In the genomic region with DNA sequence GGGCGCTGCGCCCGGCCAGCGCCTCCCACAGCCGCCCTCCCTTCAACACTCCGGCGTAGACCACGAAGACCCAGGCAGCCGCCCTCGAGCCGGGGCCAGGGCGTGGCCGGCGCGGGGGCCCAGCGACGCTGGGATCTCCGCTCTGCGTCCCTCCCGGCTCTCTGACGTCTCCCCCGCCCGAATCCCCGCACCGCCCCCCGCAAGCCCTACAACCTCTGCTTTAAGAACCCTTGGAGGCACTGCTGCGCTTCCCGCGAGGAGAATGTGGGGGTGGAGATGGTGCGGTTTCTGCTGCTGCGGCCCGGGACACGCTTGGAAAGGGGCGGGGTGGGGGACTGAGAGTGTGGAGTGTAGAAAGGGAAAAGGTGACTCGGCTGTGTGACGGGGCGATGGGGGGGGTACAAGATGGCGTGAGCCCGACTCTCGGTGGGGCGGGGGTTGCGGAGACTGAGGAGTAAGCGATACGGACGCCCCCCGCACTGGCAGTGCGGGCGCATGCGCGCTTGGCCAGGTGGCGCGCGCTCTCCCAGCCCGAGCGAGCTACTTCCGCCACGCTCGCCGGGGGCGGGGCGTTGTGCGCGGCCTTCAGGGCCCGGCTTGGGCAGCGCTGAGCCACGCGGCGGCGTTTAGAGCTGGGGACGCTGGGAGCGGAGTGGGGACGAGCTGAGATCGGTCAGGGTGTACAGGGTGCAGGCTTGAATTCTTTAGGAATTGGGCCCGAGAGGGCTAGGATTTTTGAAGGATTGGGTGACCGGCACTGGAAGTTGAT, we compare ENCODE assay signal across 8 cellular contexts. TPM values are rescaled to one million over a fixed set of nuclear protein-coding genes. Genes with fewer than 3 reads are reported as not detected.
DNase-seq lines count a peak whose midpoint lies in the region; ATAC-seq and TF ChIP-seq lines count a peak whose summit lies in the region.

TSS of gene SUPT3H (minus strand) at position 380 of the 769 bp plus-strand sequence.

- peak within 1 kb of the TSS; percentile 96 for H3K27ac Mint-ChIP-seq in activated naive CD8-positive, alpha-beta T cell

- intact Hi-C loops in Right ventricle myocardium inferior (cut with DNase I) (loop anchor here (5.0 to 10.0 kb wide), 3 partner anchors 45 to 537 kb away; no protein-coding TSS in a partner anchor), ovary (cut with DNase I) (loop anchor here in 1 of 4 donors (5.0 kb wide), 1 partner anchor 335 kb away; no protein-coding TSS in a partner anchor), thyroid gland (cut with DNase I) (no loop called here)

- H3K27me3 ChIP-seq in ovary (no peaks in the 10 kb centered on the region), thyroid gland (no peaks in the 10 kb centered on the region)

- TF ChIP-seq POLR2A in ovary (IDR thresholded peaks at IDR 0.05) (peak; percentile 69), thyroid gland (IDR thresholded peaks at IDR 0.05) (peak in 1 of 2 donors; percentile 80)

- no peaks in the 10 kb centered on the region for H3K9me3 ChIP-seq in ovary
- H3K9me3 ChIP-seq in thyroid gland, result no peaks in the 10 kb centered on the region

- H3K27ac ChIP-seq in ovary (peak within 1 kb of the TSS; percentile 86 to 97), thyroid gland (peak within 1 kb of the TSS; percentile 90 to 98 (median 94))

- WGBS in ovary, 3 donors, result 0 to 1% (median 0%) methylated on average over 72 to 75 of the region's 75 CpGs
- 0% methylated on average over 30 to 44 of the region's 75 CpGs for WGBS in thyroid gland, 2 donors

- peak; percentile 69 for DNase-seq in HFF-Myc (ENCODE audit: extremely low read depth, low read depth)
- DNase-seq in NAMALWA (ENCODE audit: low spot score), result peak; percentile 97
- DNase-seq in Right ventricle myocardium inferior (ENCODE audit: missing footprints), result peak; percentile 97
- DNase-seq in ovary, result peak; percentile 91 to 95 (median 92)
- DNase-seq in thyroid gland, result peak; percentile 92 to 94

- TF ChIP-seq EP300 in ovary (IDR thresholded peaks at IDR 0.05), result no peak

- no peaks in the 10 kb centered on the region for H3K9me3 Mint-ChIP-seq in activated naive CD8-positive, alpha-beta T cell (ENCODE audit: low read depth)

- ATAC-seq in SK-N-SH treated with all-trans-retinoic acid at 6 μM for 48 hours (peak; percentile 93), Right ventricle myocardium inferior (peak; percentile 99)

- peak within 1 kb of the TSS; percentile 88 for H3K4me3 Mint-ChIP-seq in activated naive CD8-positive, alpha-beta T cell

- peak within 1 kb of the TSS; percentile 81 for H3K4me3 ChIP-seq in GM08714 (ENCODE audit: low read length)
- H3K4me3 ChIP-seq in HFF-Myc (replicated peaks; ENCODE audit: low read depth, low read length), result peak within 1 kb of the TSS; percentile 72
- H3K4me3 ChIP-seq in ovary, result peak within 1 kb of the TSS; percentile 67
- peak within 1 kb of the TSS; percentile 51 to 88 (median 82) for H3K4me3 ChIP-seq in thyroid gland (replicated peaks in 1 of 3)

- H3K4me1 Mint-ChIP-seq in activated naive CD8-positive, alpha-beta T cell (ENCODE audit: low read depth), result peaks cover 33% of the 10 kb centered on the region

- no peaks in the 10 kb centered on the region for H3K27me3 Mint-ChIP-seq in activated naive CD8-positive, alpha-beta T cell

- no peaks in the 10 kb centered on the region for H3K36me3 ChIP-seq in ovary
- H3K36me3 ChIP-seq in thyroid gland, result no peaks in the 10 kb centered on the region

- no peaks in the 10 kb centered on the region for H3K4me1 ChIP-seq in ovary (ENCODE audit: insufficient read depth)
- H3K4me1 ChIP-seq in thyroid gland, result peaks cover 0 to 14% of the 10 kb centered on the region in 2 donors

- H3K36me3 Mint-ChIP-seq in activated naive CD8-positive, alpha-beta T cell, result no peaks in the 10 kb centered on the region

- TF ChIP-seq CTCF in HFF-Myc (IDR thresholded peaks at IDR 0.05; ENCODE audit: low read depth, low read length, missing control alignments) (peak; percentile 9), ovary (IDR thresholded peaks at IDR 0.05) (peak; percentile 13 to 21 (median 19)), thyroid gland (IDR thresholded peaks at IDR 0.05) (no peak)

TF ChIP-seq in SK-N-SH treated with all-trans-retinoic acid at 6 μM for 48 hours, 23 proteins besides CTCF, POLR2A, EP300 and RAD21:
- TF ChIP-seq ZFP3 (CRISPR knock-in tag; IDR thresholded peaks at IDR 0.05) (no peak; the same call in 1 of the 2 replicates), CSDC2 (CRISPR knock-in tag; IDR thresholded peaks at IDR 0.05) (no peak), ZFP30 (CRISPR knock-in tag; IDR thresholded peaks at IDR 0.05) (no peak), RARB (CRISPR knock-in tag; IDR thresholded peaks at IDR 0.05) (no peak), GLIS3 (CRISPR knock-in tag; IDR thresholded peaks at IDR 0.05) (0 out of 2 replicates have a peak, but pooled peaks have one; percentile 64)
- TF ChIP-seq, protein P1, sequence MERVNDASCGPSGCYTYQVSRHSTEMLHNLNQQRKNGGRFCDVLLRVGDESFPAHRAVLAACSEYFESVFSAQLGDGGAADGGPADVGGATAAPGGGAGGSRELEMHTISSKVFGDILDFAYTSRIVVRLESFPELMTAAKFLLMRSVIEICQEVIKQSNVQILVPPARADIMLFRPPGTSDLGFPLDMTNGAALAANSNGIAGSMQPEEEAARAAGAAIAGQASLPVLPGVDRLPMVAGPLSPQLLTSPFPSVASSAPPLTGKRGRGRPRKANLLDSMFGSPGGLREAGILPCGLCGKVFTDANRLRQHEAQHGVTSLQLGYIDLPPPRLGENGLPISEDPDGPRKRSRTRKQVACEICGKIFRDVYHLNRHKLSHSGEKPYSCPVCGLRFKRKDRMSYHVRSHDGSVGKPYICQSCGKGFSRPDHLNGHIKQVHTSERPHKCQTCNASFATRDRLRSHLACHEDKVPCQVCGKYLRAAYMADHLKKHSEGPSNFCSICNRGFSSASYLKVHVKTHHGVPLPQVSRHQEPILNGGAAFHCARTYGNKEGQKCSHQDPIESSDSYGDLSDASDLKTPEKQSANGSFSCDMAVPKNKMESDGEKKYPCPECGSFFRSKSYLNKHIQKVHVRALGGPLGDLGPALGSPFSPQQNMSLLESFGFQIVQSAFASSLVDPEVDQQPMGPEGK (CRISPR knock-in tag; IDR thresholded peaks at IDR 0.05; ENCODE audit: borderline replicate concordance), result peak; percentile 81
- TF ChIP-seq, protein P2, sequence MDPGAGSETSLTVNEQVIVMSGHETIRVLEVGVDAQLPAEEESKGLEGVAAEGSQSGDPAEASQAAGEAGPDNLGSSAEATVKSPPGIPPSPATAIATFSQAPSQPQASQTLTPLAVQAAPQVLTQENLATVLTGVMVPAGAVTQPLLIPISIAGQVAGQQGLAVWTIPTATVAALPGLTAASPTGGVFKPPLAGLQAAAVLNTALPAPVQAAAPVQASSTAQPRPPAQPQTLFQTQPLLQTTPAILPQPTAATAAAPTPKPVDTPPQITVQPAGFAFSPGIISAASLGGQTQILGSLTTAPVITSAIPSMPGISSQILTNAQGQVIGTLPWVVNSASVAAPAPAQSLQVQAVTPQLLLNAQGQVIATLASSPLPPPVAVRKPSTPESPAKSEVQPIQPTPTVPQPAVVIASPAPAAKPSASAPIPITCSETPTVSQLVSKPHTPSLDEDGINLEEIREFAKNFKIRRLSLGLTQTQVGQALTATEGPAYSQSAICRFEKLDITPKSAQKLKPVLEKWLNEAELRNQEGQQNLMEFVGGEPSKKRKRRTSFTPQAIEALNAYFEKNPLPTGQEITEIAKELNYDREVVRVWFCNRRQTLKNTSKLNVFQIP (CRISPR knock-in tag; IDR thresholded peaks at IDR 0.05; ENCODE audit: borderline replicate concordance, low read depth), result peak; percentile 63; the same call in 1 of the 2 replicates
- TF ChIP-seq, protein P3, sequence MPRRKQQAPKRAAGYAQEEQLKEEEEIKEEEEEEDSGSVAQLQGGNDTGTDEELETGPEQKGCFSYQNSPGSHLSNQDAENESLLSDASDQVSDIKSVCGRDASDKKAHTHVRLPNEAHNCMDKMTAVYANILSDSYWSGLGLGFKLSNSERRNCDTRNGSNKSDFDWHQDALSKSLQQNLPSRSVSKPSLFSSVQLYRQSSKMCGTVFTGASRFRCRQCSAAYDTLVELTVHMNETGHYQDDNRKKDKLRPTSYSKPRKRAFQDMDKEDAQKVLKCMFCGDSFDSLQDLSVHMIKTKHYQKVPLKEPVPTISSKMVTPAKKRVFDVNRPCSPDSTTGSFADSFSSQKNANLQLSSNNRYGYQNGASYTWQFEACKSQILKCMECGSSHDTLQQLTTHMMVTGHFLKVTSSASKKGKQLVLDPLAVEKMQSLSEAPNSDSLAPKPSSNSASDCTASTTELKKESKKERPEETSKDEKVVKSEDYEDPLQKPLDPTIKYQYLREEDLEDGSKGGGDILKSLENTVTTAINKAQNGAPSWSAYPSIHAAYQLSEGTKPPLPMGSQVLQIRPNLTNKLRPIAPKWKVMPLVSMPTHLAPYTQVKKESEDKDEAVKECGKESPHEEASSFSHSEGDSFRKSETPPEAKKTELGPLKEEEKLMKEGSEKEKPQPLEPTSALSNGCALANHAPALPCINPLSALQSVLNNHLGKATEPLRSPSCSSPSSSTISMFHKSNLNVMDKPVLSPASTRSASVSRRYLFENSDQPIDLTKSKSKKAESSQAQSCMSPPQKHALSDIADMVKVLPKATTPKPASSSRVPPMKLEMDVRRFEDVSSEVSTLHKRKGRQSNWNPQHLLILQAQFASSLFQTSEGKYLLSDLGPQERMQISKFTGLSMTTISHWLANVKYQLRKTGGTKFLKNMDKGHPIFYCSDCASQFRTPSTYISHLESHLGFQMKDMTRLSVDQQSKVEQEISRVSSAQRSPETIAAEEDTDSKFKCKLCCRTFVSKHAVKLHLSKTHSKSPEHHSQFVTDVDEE (CRISPR knock-in tag; IDR thresholded peaks at IDR 0.05), result 0 out of 2 replicates have a peak, but pooled peaks have one; percentile 8

RNA-seq across cellular contexts. Expression of gene SUPT3H, which starts in this region (rescaled TPM):
- total RNA-seq in Right ventricle myocardium inferior, result 3.2 TPM
- 10 to 100 TPM; 10.3 to 23.1 (median 16.4) TPM for total RNA-seq in ovary
- 10 to 100 TPM; 12.6 to 13.6 TPM for polyA plus RNA-seq in ovary
- total RNA-seq in thyroid gland, result 10 to 100 TPM in 3 of 4 donors, 1 to 10 TPM in 1; 9.8 to 21.6 (median 11.1) TPM

Comparison
In these comparisons a context has a peak if more than half of its experiments do, and no peak if none do; other contexts are left out.
1. Peak in every context shown above with its lines: DNase-seq, ATAC-seq, H3K4me3 ChIP-seq and H3K27ac ChIP-seq.
2. CTCF ChIP-seq: peak in HFF-Myc (single experiment) and ovary (3 of 3); none in thyroid gland (0 of 6).